In genomic region chr19:19627716-19628498, GRCh38 we compare ENCODE assay signal across 8 cellular contexts. TPM values are rescaled to one million over a fixed set of nuclear protein-coding genes. Genes with fewer than 3 reads are reported as not detected.
DNase-seq lines count a peak whose midpoint lies in the region; ATAC-seq and TF ChIP-seq lines count a peak whose summit lies in the region.

LPAR2 (minus strand) TSS chr19:19628220; CDS start chr19:19627275, 945 bp downstream.

- no peak within 1 kb of the TSS for H2AFZ ChIP-seq in osteoblast (ENCODE audit: low read length)

- 1% methylated on average over 40 to 84 of the region's 84 CpGs for WGBS in esophagus, 2 donors
- WGBS in upper lobe of left lung, 2 donors = 1 to 4% methylated on average over 7 to 24 of the region's 84 CpGs

- DNase-seq in DMS153 (lab: John Stamatoyannopoulos, UW) (peak; percentile 48), NCI-H2171 treated with DMSO at 0.1 percent for 48 hours (lab: John Stamatoyannopoulos, UW) (peak; percentile 75), osteoblast (ENCODE audit: insufficient read length, low spot score, missing footprints) (peak; percentile 92), upper lobe of left lung (peak; percentile 75 to 94)
- peak; percentile 81 for DNase-seq in activated CD8-positive, alpha-beta memory T cell treated with anti-CD3 and anti-CD28 coated beads, Interleukin-2, amount 50 U/mL, for 4 hours

- H3K27ac ChIP-seq in esophagus (ENCODE audit: low read depth in 2 of 2, low read length in 1 of 2) = peak within 1 kb of the TSS; percentile 77 to 87
- no peak within 1 kb of the TSS for H3K27ac ChIP-seq in osteoblast (ENCODE audit: low read depth, low read length)
- H3K27ac ChIP-seq in upper lobe of left lung = peak within 1 kb of the TSS; percentile 50 to 79 (median 74)

- no peaks in the 10 kb centered on the region for H3K79me2 ChIP-seq in osteoblast (ENCODE audit: insufficient read depth, low read length)

- TF ChIP-seq EP300 in upper lobe of left lung (IDR thresholded peaks at IDR 0.05) = no peak

- H4K20me1 ChIP-seq in osteoblast (ENCODE audit: insufficient read depth, low read length) = no peaks in the 10 kb centered on the region

- H3K36me3 ChIP-seq in esophagus (ENCODE audit: control insufficient read depth in 2 of 2, insufficient read depth in 2 of 2, low read length in 1 of 2) (peaks cover 0 to 14% of the 10 kb centered on the region in 2 donors), osteoblast (ENCODE audit: insufficient read depth, low read length) (peaks cover 8% of the 10 kb centered on the region), upper lobe of left lung (peaks cover 0 to 26% (median 10%) of the 10 kb centered on the region in 4 donors)

- TF ChIP-seq POLR2A in upper lobe of left lung (IDR thresholded peaks at IDR 0.05) = peak in 2 of 4 donors; percentile 29 to 51

- H3K9me3 ChIP-seq in esophagus (ENCODE audit: control insufficient read depth in 2 of 2, insufficient read depth in 1 of 2, low read depth in 1 of 2, low read length in 1 of 2) (no peaks in the 10 kb centered on the region), osteoblast (ENCODE audit: low read depth, low read length) (no peaks in the 10 kb centered on the region), upper lobe of left lung (no peaks in the 10 kb centered on the region)

- H3K4me3 ChIP-seq in esophagus (ENCODE audit: low read depth in 1 of 2, low read length in 2 of 2) (peak within 1 kb of the TSS; percentile 60 to 67), osteoblast (ENCODE audit: insufficient read depth, low read length) (peak within 1 kb of the TSS; percentile 51), upper lobe of left lung (peak within 1 kb of the TSS; percentile 15 to 62 (median 60))

- ATAC-seq in GM21619 (IDR thresholded peaks at IDR 0.05; ENCODE audit: unreplicated experiment) = peak; percentile 66
- ATAC-seq in upper lobe of left lung (ENCODE audit: low FRiP score in 2 of 2) = peak; percentile 79 to 82
- no peak for ATAC-seq in GM21526 (IDR thresholded peaks at IDR 0.05; ENCODE audit: low FRiP score, unreplicated experiment)

- TF ChIP-seq CTCF in osteoblast (IDR thresholded peaks at IDR 0.05; ENCODE audit: extremely low read depth, low read depth, low read length) = no peak
- TF ChIP-seq CTCF in upper lobe of left lung (IDR thresholded peaks at IDR 0.05) = peak in 1 of 6 experiments; percentile 23

- H3K27me3 ChIP-seq in esophagus (ENCODE audit: control insufficient read depth in 1 of 2, insufficient read depth in 2 of 2, low read length in 2 of 2) = no peaks in the 10 kb centered on the region
- H3K27me3 ChIP-seq in osteoblast (ENCODE audit: insufficient read depth, low read length) = no peaks in the 10 kb centered on the region
- peaks cover 0 to 4% (median 0%) of the 10 kb centered on the region in 4 donors for H3K27me3 ChIP-seq in upper lobe of left lung

- H3K4me1 ChIP-seq in esophagus (ENCODE audit: control insufficient read depth in 2 of 2, insufficient read depth in 2 of 2, low read length in 1 of 2) (peaks cover 0 to 7% of the 10 kb centered on the region in 2 donors), osteoblast (ENCODE audit: insufficient read depth, low read length) (peaks cover 6% of the 10 kb centered on the region), upper lobe of left lung (peaks cover 14 to 21% (median 16%) of the 10 kb centered on the region in 4 donors)

- H3K4me2 ChIP-seq in osteoblast (ENCODE audit: insufficient read depth, low read length) = peak within 1 kb of the TSS; percentile 68

RNA-seq across cellular contexts. Expression of gene LPAR2, which starts in this region (rescaled TPM):
- 10 to 100 TPM in 1 of 2 donors, 1 to 10 TPM in 1; 8.3 to 10.3 TPM for polyA plus RNA-seq in esophagus
- total RNA-seq in osteoblast (0.72 and 0.88 TPM in 2 replicates), upper lobe of left lung (10 to 100 TPM; 16.4 to 51.3 (median 24.1) TPM)

Comparison
In these comparisons a context has a peak if more than half of its experiments do, and no peak if none do; other contexts are left out.
1. Peak in DNase-seq, H3K4me3 ChIP-seq and H3K4me2 ChIP-seq in osteoblast; RNA of the gene not detected or under 1 TPM.